Comparison of ENCODE assay signal across 8 cellular contexts in genomic region chr1:1199961-1200875, GRCh38. TPM values are rescaled to one million over a fixed set of nuclear protein-coding genes. Genes with fewer than 3 reads are reported as not detected.
DNase-seq lines count a peak whose midpoint lies in the region; TF ChIP-seq lines count a peak whose summit lies in the region.
"Had no signal": no experiment of that assay in that cellular context is flagged by ENCODE, and none has a peak within 500 bp of the region (broad histone marks: within the 10 kb centered on the region; RNA-seq: fewer than 3 reads in every experiment).

No MANE protein-coding gene starts in this region.

- intact Hi-C loops in Caco-2 (cut with micrococcal nuclease; ENCODE audit: unreplicated experiment), result no loop called here
- intact Hi-C loops in PC-9 (cut with micrococcal nuclease; ENCODE audit: unreplicated experiment), result no loop called here

- H3K27me3 ChIP-seq in Caco-2 (replicated peaks; ENCODE audit: control insufficient read depth, insufficient read depth, low read length) (no peaks in the 10 kb centered on the region), PC-9 (ENCODE audit: insufficient read depth, low read depth) (peaks cover 13% of the 10 kb centered on the region; the same call in 1 of the 2 replicates), WERI-Rb-1 (ENCODE audit: insufficient read depth, low read depth, severe bottlenecking) (no peaks in the 10 kb centered on the region)
- no peaks in the 10 kb centered on the region for H3K27me3 ChIP-seq in effector memory CD4-positive, alpha-beta T cell (replicated peaks; ENCODE audit: control insufficient read depth, insufficient read depth, low read length, poor library complexity, severe bottlenecking)

- TF ChIP-seq CTCF in Caco-2 (IDR thresholded peaks at IDR 0.05; ENCODE audit: insufficient read depth in 1 of 2, low read depth in 1 of 2, low read length in 1 of 2, severe bottlenecking in 1 of 2, unreplicated experiment in 1 of 2) (no peak), PC-9 (conservative IDR thresholded peaks at IDR 0.05) (no peak), osteocyte (IDR thresholded peaks at IDR 0.05) (no peak), WERI-Rb-1 (IDR thresholded peaks at IDR 0.05; ENCODE audit: low read depth, low read length) (no peak)

- H2AFZ ChIP-seq in PC-9, result no peak overlapping the region

- no peaks in the 10 kb centered on the region for H3K4me1 Mint-ChIP-seq in Caco-2 (ENCODE audit: low read depth, unreplicated experiment)
- peaks cover 5% of the 10 kb centered on the region for H3K4me1 Mint-ChIP-seq in osteocyte (ENCODE audit: unreplicated experiment)

- DNase-seq in Caco-2, result no peak
- no peak for DNase-seq in PC-9
- no peak for DNase-seq in effector memory CD4-positive, alpha-beta T cell
- DNase-seq in osteocyte (ENCODE audit: extremely low spot score, unreplicated experiment), result no peak
- DNase-seq in SIG-M5 (lab: John Stamatoyannopoulos, UW), result no peak
- no peak for DNase-seq in SK-N-DZ (ENCODE audit: low spot score)
- DNase-seq in WERI-Rb-1, result no peak

- H3K4me3 Mint-ChIP-seq in Caco-2 (ENCODE audit: unreplicated experiment) (peak overlapping the region; percentile 35), osteocyte (ENCODE audit: unreplicated experiment) (peak overlapping the region; percentile 35)

- H3K36me3 ChIP-seq in Caco-2 (ENCODE audit: control insufficient read depth, insufficient read depth, low read length), result no peaks in the 10 kb centered on the region
- H3K36me3 ChIP-seq in PC-9 (ENCODE audit: low read depth), result no peaks in the 10 kb centered on the region
- H3K36me3 ChIP-seq in effector memory CD4-positive, alpha-beta T cell (ENCODE audit: control insufficient read depth, insufficient read depth, low read length), result no peaks in the 10 kb centered on the region
- no peaks in the 10 kb centered on the region for H3K36me3 ChIP-seq in WERI-Rb-1

- H3K4me2 ChIP-seq in PC-9, result peak overlapping the region; percentile 77; the same call in 1 of the 2 replicates

- H3K27ac Mint-ChIP-seq in Caco-2 (ENCODE audit: unreplicated experiment) (no peak overlapping the region), osteocyte (ENCODE audit: unreplicated experiment) (peak overlapping the region; percentile 18)

- H3F3A ChIP-seq in PC-9 (ENCODE audit: insufficient read depth, low read depth), result 0 out of 2 replicates have a peak, but pooled peaks cover 6% of the 10 kb centered on the region

- no peak overlapping the region for H3K27ac ChIP-seq in PC-9
- H3K27ac ChIP-seq in effector memory CD4-positive, alpha-beta T cell (ENCODE audit: insufficient read depth, low read length, poor library complexity, severe bottlenecking), result peak overlapping the region; percentile 74
- H3K27ac ChIP-seq in WERI-Rb-1, result no peak overlapping the region

- H3K4me3 ChIP-seq in Caco-2 (ENCODE audit: low read depth, low read length) (peak overlapping the region; percentile 39; the same call in 1 of the 2 replicates), PC-9 (no peak overlapping the region), WERI-Rb-1 (ENCODE audit: low read depth, low read length) (no peak overlapping the region)
- H3K4me3 ChIP-seq in effector memory CD4-positive, alpha-beta T cell (ENCODE audit: insufficient read depth, low read depth, low read length, poor library complexity, severe bottlenecking), result peak overlapping the region; percentile 46

- H3K36me3 Mint-ChIP-seq in Caco-2 (ENCODE audit: insufficient read depth, unreplicated experiment) (no peaks in the 10 kb centered on the region), osteocyte (ENCODE audit: unreplicated experiment) (no peaks in the 10 kb centered on the region)

- no peaks in the 10 kb centered on the region for H3K9me2 ChIP-seq in PC-9 (ENCODE audit: insufficient read depth)

- BruUV-seq in Caco-2 (replicated peaks; lab: Mats Ljungman, UMichigan) (no TSS peak), PC-9 (replicated peaks; lab: Mats Ljungman, UMichigan) (no TSS peak)

- CTCF ChIA-PET in Caco-2 (lab: Charles Lee) (no interaction called here), PC-9 (lab: Charles Lee) (interaction anchor here (0.6 kb wide), 1 partner anchor 300 kb away, joined by 4 read pairs; no protein-coding TSS in a partner anchor)

- H3K9me3 ChIP-seq in Caco-2, result no peaks in the 10 kb centered on the region
- H3K9me3 ChIP-seq in PC-9 (ENCODE audit: insufficient read depth, low read depth), result no peaks in the 10 kb centered on the region
- H3K9me3 ChIP-seq in effector memory CD4-positive, alpha-beta T cell (ENCODE audit: control insufficient read depth, low read length), result no peaks in the 10 kb centered on the region
- H3K9me3 ChIP-seq in WERI-Rb-1 (ENCODE audit: severe bottlenecking), result no peaks in the 10 kb centered on the region

- H3K4me1 ChIP-seq in Caco-2 (no peaks in the 10 kb centered on the region), PC-9 (replicated peaks; ENCODE audit: insufficient read depth) (no peaks in the 10 kb centered on the region)
- H3K4me1 ChIP-seq in effector memory CD4-positive, alpha-beta T cell (ENCODE audit: control insufficient read depth, insufficient read depth, low read length, poor library complexity, severe bottlenecking), result peaks cover 11% of the 10 kb centered on the region

- POLR2A ChIA-PET in Caco-2 (lab: Charles Lee) (interaction anchor here (0.7 kb wide), 1 partner anchor 75 kb away, joined by 3 read pairs; no protein-coding TSS in a partner anchor), PC-9 (lab: Charles Lee; ENCODE audit: unreplicated experiment) (no interaction called here)

- no peaks in the 10 kb centered on the region for H3K79me2 ChIP-seq in PC-9 (ENCODE audit: low read depth)

- H3K27me3 Mint-ChIP-seq in Caco-2 (ENCODE audit: insufficient read depth, unreplicated experiment) (no peaks in the 10 kb centered on the region), osteocyte (ENCODE audit: unreplicated experiment) (no peaks in the 10 kb centered on the region)

- no peaks in the 10 kb centered on the region for H4K20me1 ChIP-seq in PC-9 (ENCODE audit: insufficient read depth)

- H3K9me3 Mint-ChIP-seq in Caco-2 (ENCODE audit: unreplicated experiment), result peaks cover under 1% of the 10 kb centered on the region
- H3K9me3 Mint-ChIP-seq in osteocyte (ENCODE audit: unreplicated experiment), result peaks cover 3% of the 10 kb centered on the region

RNA-seq across cellular contexts. Expression of gene TNFRSF18, which starts 6.2 kb away (rescaled TPM):
- total RNA-seq in Caco-2 (2022) (not detected in 2 replicates), PC-9 (2021) (6.9 and 14.1 TPM in 2 replicates), osteocyte (not detected in 2 replicates)
- not detected in 2 replicates for polyA plus RNA-seq in SK-N-DZ (2014; cell fraction: cytosol; rRNA removed)
- not detected in 2 replicates for polyA plus RNA-seq in SK-N-DZ (2014; cell fraction: nucleus; rRNA removed)
- total RNA-seq: HT-29 had no signal

RNA-seq across cellular contexts. Expression of gene TNFRSF4, which starts 13.7 kb away (rescaled TPM):
- total RNA-seq in Caco-2 (2022) (not detected in 2 replicates), PC-9 (2021) (0.20 and 0.38 TPM in 2 replicates), osteocyte (0.19 TPM in 1 of 2 replicates, not detected in the other)
- 0.10 and 0.36 TPM in 2 replicates for polyA plus RNA-seq in SK-N-DZ (2014; cell fraction: cytosol; rRNA removed)
- polyA plus RNA-seq in SK-N-DZ (2014; cell fraction: nucleus; rRNA removed), result 2.2 and 2.8 TPM in 2 replicates
- total RNA-seq: HT-29 had no signal

RNA-seq across cellular contexts. Expression of gene TTLL10, which starts 26.5 kb away (rescaled TPM):
- total RNA-seq in Caco-2 (2022), result 0.29 and 1.2 TPM in 2 replicates
- 4.0 and 5.8 TPM in 2 replicates for total RNA-seq in PC-9 (2021)
- total RNA-seq in osteocyte, result not detected in 2 replicates
- polyA plus RNA-seq in SK-N-DZ (2014; cell fraction: cytosol; rRNA removed), result not detected in 2 replicates
- polyA plus RNA-seq in SK-N-DZ (2014; cell fraction: nucleus; rRNA removed), result not detected in 2 replicates

RNA-seq across cellular contexts. Expression of gene SDF4, which starts 31.6 kb away (rescaled TPM):
- 138 and 140 TPM in 2 replicates for total RNA-seq in Caco-2 (2022)
- 133 and 139 TPM in 2 replicates for total RNA-seq in PC-9 (2021)
- 196 and 200 TPM in 2 replicates for total RNA-seq in osteocyte
- polyA plus RNA-seq in SK-N-DZ (2014; cell fraction: cytosol; rRNA removed), result 60.9 and 63.2 TPM in 2 replicates
- 93.0 and 93.9 TPM in 2 replicates for polyA plus RNA-seq in SK-N-DZ (2014; cell fraction: nucleus; rRNA removed)

RNA-seq across cellular contexts. Expression of gene B3GALT6, which starts 31.8 kb away (rescaled TPM):
- total RNA-seq in Caco-2 (2022) (24.8 and 25.3 TPM in 2 replicates), PC-9 (2021) (16.2 and 20.8 TPM in 2 replicates), osteocyte (38.6 and 39.8 TPM in 2 replicates)
- 11.0 and 12.7 TPM in 2 replicates for polyA plus RNA-seq in SK-N-DZ (2014; cell fraction: cytosol; rRNA removed)
- polyA plus RNA-seq in SK-N-DZ (2014; cell fraction: nucleus; rRNA removed), result 5.6 and 12.1 TPM in 2 replicates

Comparison
In these comparisons a context has a peak if more than half of its experiments do, and no peak if none do; other contexts are left out.
1. H3K4me3 ChIP-seq: peak in Caco-2 (single experiment) and effector memory CD4-positive, alpha-beta T cell (single experiment); none in PC-9 (single experiment) and WERI-Rb-1 (single experiment).